ENCODE assay signal across 24 cellular contexts in genomic region chr10:797179-797578, GRCh38.
DNase-seq lines count a peak whose midpoint lies in the region; ATAC-seq, FAIRE-seq and TF ChIP-seq lines count a peak whose summit lies in the region.
"Had no signal": no experiment of that assay in that cellular context is flagged by ENCODE, and none has a peak within 500 bp of the region (broad histone marks: within the 10 kb centered on the region; RNA-seq: fewer than 3 reads in every experiment).

No MANE protein-coding gene starts in this region.

- no peaks in the 10 kb centered on the region for H3K4me1 ChIP-seq in A549
- H3K4me1 ChIP-seq in HEK293 (ENCODE audit: control insufficient read depth, insufficient read depth, low read length), result no peaks in the 10 kb centered on the region
- H3K4me1 ChIP-seq: BE2C, Caco-2, HAP-1 had no signal

- H3K9me3 ChIP-seq in A549, result peaks cover 32% of the 10 kb centered on the region
- H3K9me3 ChIP-seq in HEK293 (ENCODE audit: control insufficient read depth, insufficient read depth, low read depth, low read length), result no peaks in the 10 kb centered on the region; the same call in 1 of the 2 replicates
- H3K9me3 ChIP-seq: BE2C had no signal

- CTCF ChIA-PET in A549 (lab: Yijun Ruan, JAX), result interaction anchor here (0.6 to 1.1 kb wide), 2 partner anchors 8 to 100 kb away, joined by 3 to 4 read pairs; no protein-coding TSS in a partner anchor
- CTCF ChIA-PET in HEK293 (lab: Yijun Ruan, JAX), result no interaction called here

- ATAC-seq in A549, result no peak
- ATAC-seq in HG03520 (IDR thresholded peaks at IDR 0.05; ENCODE audit: unreplicated experiment), result no peak

- WGBS in A549 (ENCODE audit: missing lambda C conversion rate), result 95% methylated on average over 1 of the region's 1 CpG

- no peak overlapping the region for H3K27ac ChIP-seq in A549
- H3K27ac ChIP-seq in HEK293 (ENCODE audit: extremely low read depth, low read depth, low read length), result no peak overlapping the region
- no peak overlapping the region for H3K27ac ChIP-seq in coronary artery
- H3K27ac ChIP-seq: 22Rv1 had no signal

- no peak for TF ChIP-seq EP300 in A549 (IDR thresholded peaks at IDR 0.05)

- FAIRE-seq in A549 (lab: Jason Lieb, UNC), result no peak
- FAIRE-seq: A204.1, GM12891, GM18507, H54 had no signal

- POLR2A ChIA-PET in A549 (lab: Yijun Ruan, JAX) (no interaction called here), HEK293 (lab: Yijun Ruan, JAX) (no interaction called here)

- DNase-seq in A549 (ENCODE audit: low read depth in 1 of 2, low spot score in 1 of 2) (no peak), coronary artery (ENCODE audit: low spot score) (peak; percentile 3), mesenteric fat pad (ENCODE audit: low spot score) (peak; percentile 28), MV-4-11 (lab: John Stamatoyannopoulos, UW) (no peak), COR-L47 (lab: John Stamatoyannopoulos, UW) (no peak), DMS53 (lab: John Stamatoyannopoulos, UW) (no peak)
- DNase-seq: ACHN; AML-193; BE2C; C1 segment of cervical spinal cord; CD4-positive, alpha-beta memory T cell; DMS153; DMS79; GF-D8; GOT3 had no signal

- H3K4me3 ChIP-seq in A549, result no peak overlapping the region
- no peak overlapping the region for H3K4me3 ChIP-seq in HEK293 (ENCODE audit: low read depth, low read length)
- H3K4me3 ChIP-seq in coronary artery, result no peak overlapping the region
- H3K4me3 ChIP-seq: HAP-1 had no signal

- no peak for TF ChIP-seq POLR2A in A549 (IDR thresholded peaks at IDR 0.05; ENCODE audit: low read length)

- H3K36me3 ChIP-seq in HEK293 (ENCODE audit: control insufficient read depth in 2 of 2, insufficient read depth in 1 of 2, low read length in 2 of 2), result no peaks in the 10 kb centered on the region; a peak in 1 of 3 replicates
- H3K36me3 ChIP-seq: BE2C, HAP-1 had no signal

- TF ChIP-seq CTCF in A549 (IDR thresholded peaks at IDR 0.05), result no peak
- no peak for TF ChIP-seq CTCF in HEK293 (tag by site-specific recombination; IDR thresholded peaks at IDR 0.05)
- TF ChIP-seq CTCF in coronary artery (IDR thresholded peaks at IDR 0.05), result no peak

- no peak overlapping the region for H3K4me2 ChIP-seq in A549

- no peak for TF ChIP-seq RAD21 in A549 (conservative IDR thresholded peaks at IDR 0.05 in 1 of 2, IDR thresholded peaks at IDR 0.05 in 1 of 2)

TF ChIP-seq in A549, 52 proteins besides CTCF, POLR2A, EP300 and RAD21:
- TF ChIP-seq ZSCAN20 (CRISPR knock-in tag; IDR thresholded peaks at IDR 0.05) (no peak), ZFP36 (IDR thresholded peaks at IDR 0.05; ENCODE audit: borderline replicate concordance, partially characterized antibody) (peak; percentile 84)

TF ChIP-seq in HEK293, 187 proteins besides CTCF, POLR2A, EP300 and RAD21:
- TF ChIP-seq ZNF585B (tag by site-specific recombination; IDR thresholded peaks at IDR 0.05) (peak; percentile 98), SETDB1 (IDR thresholded peaks at IDR 0.05; ENCODE audit: insufficient read length, low read length) (peak; percentile 64), ZNF175 (tag by site-specific recombination; IDR thresholded peaks at IDR 0.05) (no peak), TRIM28 (IDR thresholded peaks at IDR 0.05; ENCODE audit: borderline replicate concordance, low read length) (peak; percentile 59; the same call in 1 of the 2 replicates), ZNF513 (tag by site-specific recombination; IDR thresholded peaks at IDR 0.05) (no peak), ZNF404 (tag by site-specific recombination; IDR thresholded peaks at IDR 0.05) (no peak)

Comparison
In these comparisons a context has a peak if more than half of its experiments do, and no peak if none do; other contexts are left out.
1. DNase-seq: peak in coronary artery (single experiment) and mesenteric fat pad (single experiment); none in A549 (0 of 2), MV-4-11 (single experiment), COR-L47 (single experiment) and DMS53 (single experiment).